Comparison of ENCODE assay signal across 9 cellular contexts in the genomic region with DNA sequence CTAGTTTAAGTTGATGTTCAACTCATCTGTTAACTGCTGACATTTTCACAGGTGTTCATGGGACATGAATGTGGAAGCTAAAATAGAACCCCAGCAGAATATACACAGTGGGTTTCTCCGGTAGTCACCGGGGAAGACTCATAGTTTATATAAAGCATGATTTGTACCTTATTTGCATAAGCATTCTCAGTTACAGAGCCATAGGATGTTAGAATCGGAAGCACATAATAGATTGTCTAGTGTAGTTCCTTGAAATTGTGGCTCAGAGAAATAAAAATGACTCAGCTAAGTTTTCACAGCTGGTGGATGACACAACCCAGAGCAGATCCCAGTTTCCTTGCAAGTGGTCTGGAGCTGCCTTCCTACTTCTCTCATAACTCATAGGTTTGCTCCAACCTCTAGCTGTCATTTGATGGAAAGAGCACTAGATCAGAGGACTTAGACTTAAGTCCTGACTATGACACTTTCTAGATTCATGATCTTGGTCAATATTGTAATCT.
DNase-seq lines count a peak whose midpoint lies in the region; ATAC-seq, FAIRE-seq and TF ChIP-seq lines count a peak whose summit lies in the region.
"Had no signal": no experiment of that assay in that cellular context is flagged by ENCODE, and none has a peak within 500 bp of the region (broad histone marks: within the 10 kb centered on the region; RNA-seq: fewer than 3 reads in every experiment).

No MANE protein-coding gene starts in this region.

- no peaks in the 10 kb centered on the region for H3K9me3 ChIP-seq in neural cell (ENCODE audit: low read length)
- no peaks in the 10 kb centered on the region for H3K9me3 ChIP-seq in HepG2 (ENCODE audit: low read length)

- H3K4me3 ChIP-seq in neural cell (ENCODE audit: low read length), result no peak overlapping the region
- no peak overlapping the region for H3K4me3 ChIP-seq in HepG2 (replicated peaks in 1 of 3; ENCODE audit: insufficient read depth in 1 of 3, low read depth in 2 of 3, low read length in 3 of 3)
- H3K4me3 ChIP-seq in lower leg skin (ENCODE audit: low read depth, poor library complexity, severe bottlenecking), result no peak overlapping the region

- H3K27me3 ChIP-seq in neural cell (ENCODE audit: insufficient read depth, low read depth, low read length), result no peaks in the 10 kb centered on the region
- H3K27me3 ChIP-seq in HepG2 (ENCODE audit: control insufficient read depth in 1 of 2, insufficient read depth in 2 of 2, low read length in 2 of 2), result no peaks in the 10 kb centered on the region; a peak in 1 of 5 replicates

- no peaks in the 10 kb centered on the region for H3K27me3 Mint-ChIP-seq in activated B cell treated with CpG ODN at 0.5 μM for 24 hours
- H3K27me3 Mint-ChIP-seq: activated naive CD4-positive, alpha-beta T cell treated with anti-CD3 and anti-CD28 coated beads, Interleukin-2, amount 50 U/mL, for 24 hours had no signal

- TF ChIP-seq CTCF in activated B cell treated with CpG ODN at 0.5 μM for 24 hours (IDR thresholded peaks at IDR 0.05) (no peak), neural cell (IDR thresholded peaks at IDR 0.05; ENCODE audit: poor library complexity, severe bottlenecking) (no peak), HepG2 (CRISPR knock-in tag; IDR thresholded peaks at IDR 0.05) (no peak), lower leg skin (IDR thresholded peaks at IDR 0.05) (no peak)

- no peak for TF ChIP-seq EP300 in neural cell (conservative IDR thresholded peaks at IDR 0.05; ENCODE audit: poor library complexity, severe bottlenecking)
- no peak for TF ChIP-seq EP300 in HepG2 (IDR thresholded peaks at IDR 0.05; ENCODE audit: low read depth in 2 of 2, low read length in 2 of 2)
- TF ChIP-seq EP300 in HepG2 (CRISPR knock-in tag; IDR thresholded peaks at IDR 0.05; ENCODE audit: borderline replicate concordance), result no peak

- TF ChIP-seq RAD21 in neural cell (conservative IDR thresholded peaks at IDR 0.05) (no peak), HepG2 (CRISPR knock-in tag; IDR thresholded peaks at IDR 0.05) (no peak)

- no peak overlapping the region for H3K9ac ChIP-seq in neural cell (ENCODE audit: low read length)
- H3K9ac ChIP-seq in HepG2 (ENCODE audit: insufficient read depth, low read depth, low read length), result no peak overlapping the region

- H3K9me2 ChIP-seq in neural cell (ENCODE audit: insufficient read depth, low read length), result no peaks in the 10 kb centered on the region

- no peak for FAIRE-seq in HepG2 (lab: Jason Lieb, UNC)

- peaks cover 4% of the 10 kb centered on the region for H3K4me1 Mint-ChIP-seq in activated B cell treated with CpG ODN at 0.5 μM for 24 hours
- H3K4me1 Mint-ChIP-seq: activated naive CD4-positive, alpha-beta T cell treated with anti-CD3 and anti-CD28 coated beads, Interleukin-2, amount 50 U/mL, for 24 hours had no signal

- H4K20me1 ChIP-seq in neural cell (ENCODE audit: insufficient read depth) (no peaks in the 10 kb centered on the region), HepG2 (ENCODE audit: insufficient read depth, low read length) (no peaks in the 10 kb centered on the region)

- in situ Hi-C loops in HepG2 (cut with HindIII; ENCODE audit: extremely low pct_ligation_motif_present, low pct_unique_long_range_greater_than_20kb), result no loop called here

- CTCF ChIA-PET in activated B cell treated with CpG ODN at 0.5 μM for 24 hours (lab: Charles Lee) (interaction anchor here (0.8 kb wide), 1 partner anchor 55 kb away, joined by 3 read pairs; no protein-coding TSS in a partner anchor), HepG2 (lab: Yijun Ruan, JAX; ENCODE audit: low intra/inter-chr PET ratio, low total read pairs) (no interaction called here)

- H2AFZ ChIP-seq in neural cell (ENCODE audit: low read depth, low read length) (no peak overlapping the region), HepG2 (ENCODE audit: low read length) (no peak overlapping the region)

- WGBS in HepG2 (ENCODE audit: low lambda C conversion rate), result 96% methylated on average over 3 of the region's 3 CpGs
- 70 to 74% methylated on average over 3 of the region's 3 CpGs for WGBS in lower leg skin, 2 donors

- no peaks in the 10 kb centered on the region for H3K36me3 Mint-ChIP-seq in activated B cell treated with CpG ODN at 0.5 μM for 24 hours (ENCODE audit: low read depth)

- TF ChIP-seq POLR2A in HepG2 (IDR thresholded peaks at IDR 0.05; ENCODE audit: insufficient read depth in 1 of 2, low read depth in 2 of 2, low read length in 2 of 2) (no peak), lower leg skin (IDR thresholded peaks at IDR 0.05) (no peak)

- intact Hi-C loops in activated B cell treated with CpG ODN at 0.5 μM for 24 hours (cut with micrococcal nuclease), result no loop called here
- intact Hi-C loops in HepG2 (cut with micrococcal nuclease; ENCODE audit: unreplicated experiment), result no loop called here
- intact Hi-C loops in lower leg skin (cut with DNase I; ENCODE audit: low total_unique reads), result no loop called here

- no peaks in the 10 kb centered on the region for H3K9me3 Mint-ChIP-seq in activated B cell treated with CpG ODN at 0.5 μM for 24 hours
- H3K9me3 Mint-ChIP-seq: activated naive CD4-positive, alpha-beta T cell treated with anti-CD3 and anti-CD28 coated beads, Interleukin-2, amount 50 U/mL, for 24 hours had no signal

- DNase-seq in A172 (ENCODE audit: low spot score), result peak; percentile 89
- no peak for DNase-seq in activated B cell treated with CpG ODN at 0.5 μM for 24 hours
- DNase-seq in HepG2 (ENCODE audit: low spot score), result no peak
- no peak for DNase-seq in T-helper 9 cell
- no peak for DNase-seq in lower leg skin (ENCODE audit: low spot score in 2 of 2)

- H3K79me2 ChIP-seq in neural cell (replicated peaks; ENCODE audit: insufficient read depth, low read length) (no peaks in the 10 kb centered on the region), HepG2 (ENCODE audit: insufficient read depth, low read length) (no peaks in the 10 kb centered on the region)

- no peaks in the 10 kb centered on the region for H3F3A ChIP-seq in neural cell (ENCODE audit: insufficient read depth, low read length, poor library complexity, severe bottlenecking)

- no TSS peak for BruUV-seq in HepG2 (replicated peaks; lab: Mats Ljungman, UMichigan)

- no peak overlapping the region for H3K4me2 ChIP-seq in neural cell (ENCODE audit: low read length)
- no peak overlapping the region for H3K4me2 ChIP-seq in HepG2 (ENCODE audit: low read depth, low read length)

- H3K27ac Mint-ChIP-seq in activated B cell treated with CpG ODN at 0.5 μM for 24 hours, result no peak overlapping the region
- H3K27ac Mint-ChIP-seq: activated naive CD4-positive, alpha-beta T cell treated with anti-CD3 and anti-CD28 coated beads, Interleukin-2, amount 50 U/mL, for 24 hours had no signal

- ATAC-seq in GM18870 (IDR thresholded peaks at IDR 0.05; ENCODE audit: unreplicated experiment), result peak; percentile 96
- peak; percentile 83 for ATAC-seq in HG03064 (IDR thresholded peaks at IDR 0.05; ENCODE audit: low read depth, unreplicated experiment)
- peak; percentile 37 for ATAC-seq in activated B cell treated with CpG ODN at 0.5 μM for 24 hours (ENCODE audit: low read depth)
- ATAC-seq in HepG2, result no peak

- no peaks in the 10 kb centered on the region for H3K4me1 ChIP-seq in HepG2 (ENCODE audit: insufficient read depth, low read length)

- H3K4me3 Mint-ChIP-seq in activated B cell treated with CpG ODN at 0.5 μM for 24 hours, result no peak overlapping the region
- H3K4me3 Mint-ChIP-seq: activated naive CD4-positive, alpha-beta T cell treated with anti-CD3 and anti-CD28 coated beads, Interleukin-2, amount 50 U/mL, for 24 hours had no signal

- H3K27ac ChIP-seq in neural cell (ENCODE audit: low read length) (peak overlapping the region; percentile 8), HepG2 (ENCODE audit: extremely low read length, insufficient read depth, low read length) (no peak overlapping the region)

- H3K36me3 ChIP-seq in neural cell (ENCODE audit: insufficient read depth, low read length) (no peaks in the 10 kb centered on the region), HepG2 (replicated peaks in 1 of 2; ENCODE audit: control insufficient read depth in 1 of 2, insufficient read depth in 2 of 2, low read length in 2 of 2) (no peaks in the 10 kb centered on the region)

- POLR2A ChIA-PET in activated B cell treated with CpG ODN at 0.5 μM for 24 hours (lab: Charles Lee), result interaction anchor here (1.2 kb wide), 1 partner anchor 397 kb away, joined by 3 read pairs; no protein-coding TSS in a partner anchor
- POLR2A ChIA-PET in HepG2 (lab: Yijun Ruan, JAX), result no interaction called here

TF ChIP-seq in neural cell, 6 proteins besides CTCF, POLR2A, EP300 and RAD21 (continues in another document):
- TF ChIP-seq MXI1 (conservative IDR thresholded peaks at IDR 0.05; ENCODE audit: poor library complexity, severe bottlenecking), result no peak
- no peak for TF ChIP-seq SMC3 (conservative IDR thresholded peaks at IDR 0.05; ENCODE audit: poor library complexity)
- no peak for TF ChIP-seq TAF1 (IDR thresholded peaks at IDR 0.05; ENCODE audit: low read depth)

TF ChIP-seq in HepG2, 621 proteins besides CTCF, POLR2A, EP300 and RAD21:
- TF ChIP-seq ZNF558 (CRISPR knock-in tag; IDR thresholded peaks at IDR 0.05; ENCODE audit: borderline replicate concordance) (no peak), ESRRA (CRISPR knock-in tag; IDR thresholded peaks at IDR 0.05; ENCODE audit: low read depth) (no peak), MZF1 (CRISPR knock-in tag; IDR thresholded peaks at IDR 0.05; ENCODE audit: borderline replicate concordance) (no peak)
TF ChIP-seq in HepG2: peak in this region for 0.
